ENCODE assay signal across 8 cellular contexts in the genomic region with DNA sequence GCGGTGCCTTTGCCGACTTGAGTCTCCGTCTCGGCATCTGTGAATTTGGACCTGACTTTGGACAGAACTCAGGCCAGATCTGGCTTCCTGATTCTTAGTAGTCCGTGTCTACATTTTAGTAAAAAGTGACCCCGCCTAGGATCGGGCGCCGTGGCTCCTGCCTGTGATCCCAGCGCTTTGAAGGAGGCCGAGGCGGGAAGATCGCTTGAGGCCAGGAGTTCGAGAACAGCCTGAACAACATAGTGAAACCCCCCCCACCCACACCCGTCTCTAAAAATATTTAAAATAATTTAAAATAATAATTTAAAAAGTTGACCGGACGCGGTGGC. TPM values are rescaled to one million over a fixed set of nuclear protein-coding genes. Genes with fewer than 3 reads are reported as not detected.
A peak's percentile ranks its signal among the peaks of the same experiment; 100 is the strongest.
DNase-seq lines count a peak whose midpoint lies in the region; ATAC-seq, FAIRE-seq and TF ChIP-seq lines count a peak whose summit lies in the region.

No MANE protein-coding gene starts in this region.

- peaks cover 12% of the 10 kb centered on the region for H3K27me3 Mint-ChIP-seq in H9 (ENCODE audit: low read depth)
- H3K27me3 Mint-ChIP-seq in activated CD8-positive, alpha-beta T cell treated with anti-CD3 and anti-CD28 coated beads, Interleukin-2, amount 10 ng/mL, durations not matched to agents 7 days and 5 days (ENCODE audit: low read depth), result no peaks in the 10 kb centered on the region

- no peak overlapping the region for H2AFZ ChIP-seq in H9 (ENCODE audit: low read length)

- H3K14ac ChIP-seq in H9 (ENCODE audit: insufficient read depth, low read length), result peak overlapping the region; percentile 93; the same call in 1 of the 2 replicates

- intact Hi-C loops in right cardiac atrium (cut with DNase I), result loop anchor here in 1 of 4 donors (5.0 kb wide), 1 partner anchor 46 kb away; the partner anchor contains the start of gene UQCR11

- peaks cover 13 to 27% (median 19%) of the 10 kb centered on the region in 3 experiments for H3K36me3 Mint-ChIP-seq in H9 (ENCODE audit: insufficient read depth in 1 of 3, low read depth in 3 of 3)
- peaks cover 11% of the 10 kb centered on the region for H3K36me3 Mint-ChIP-seq in activated CD8-positive, alpha-beta T cell treated with anti-CD3 and anti-CD28 coated beads, Interleukin-2, amount 10 ng/mL, durations not matched to agents 7 days and 5 days (ENCODE audit: low read depth)

- peaks cover 0 to 2% of the 10 kb centered on the region in 2 experiments; a peak in 2 of 5 replicates for H3K9me3 Mint-ChIP-seq in H9
- H3K9me3 Mint-ChIP-seq in activated CD8-positive, alpha-beta T cell treated with anti-CD3 and anti-CD28 coated beads, Interleukin-2, amount 10 ng/mL, durations not matched to agents 7 days and 5 days (ENCODE audit: insufficient read depth), result no peaks in the 10 kb centered on the region

- H3T11ph ChIP-seq in H9 (ENCODE audit: low read length), result no peak overlapping the region

- H3K23ac ChIP-seq in H9 (ENCODE audit: insufficient read length, low read depth, low read length), result no peak overlapping the region

- H3K4me1 Mint-ChIP-seq in H9, result peaks cover 13 to 28% of the 10 kb centered on the region in 2 experiments
- peaks cover 24% of the 10 kb centered on the region for H3K4me1 Mint-ChIP-seq in activated CD8-positive, alpha-beta T cell treated with anti-CD3 and anti-CD28 coated beads, Interleukin-2, amount 10 ng/mL, durations not matched to agents 7 days and 5 days (ENCODE audit: low read depth)

- no peaks in the 10 kb centered on the region for H4K20me1 ChIP-seq in H9 (ENCODE audit: control insufficient read depth, insufficient read depth, insufficient read length)

- no peak overlapping the region; the same call in 1 of the 2 replicates for H3K4ac ChIP-seq in H9 (ENCODE audit: low read depth, low read length)

- no peak for DNase-seq in H9
- DNase-seq in activated CD8-positive, alpha-beta T cell treated with anti-CD3 and anti-CD28 coated beads, Interleukin-2, amount 10 ng/mL, durations not matched to agents 7 days and 5 days, result no peak
- no peak for DNase-seq in right cardiac atrium
- no peak for DNase-seq in small intestine
- DNase-seq in NCI-H2227 (lab: John Stamatoyannopoulos, UW; ENCODE audit: unreplicated experiment), result no peak
- no peak for DNase-seq in RKO (ENCODE audit: low spot score)
- DNase-seq in cerebellar cortex (ENCODE audit: low spot score), result no peak

- POLR2A ChIA-PET in activated CD8-positive, alpha-beta T cell treated with anti-CD3 and anti-CD28 coated beads, Interleukin-2, amount 10 ng/mL, durations not matched to agents 7 days and 5 days (lab: Charles Lee), result interaction anchor here (0.6 to 0.9 kb wide), 3 partner anchors 48 to 63 kb away, joined by 3 to 5 read pairs (median 5); partner anchors contain the start of gene UQCR11

- no peak overlapping the region for H2BK120ac ChIP-seq in H9 (ENCODE audit: low read depth, low read length, poor library complexity, severe bottlenecking)

- peaks cover 9% of the 10 kb centered on the region; the same call in 1 of the 2 replicates for H3K79me2 ChIP-seq in H9 (ENCODE audit: insufficient read depth, low read length)

- H3K79me1 ChIP-seq in H9 (ENCODE audit: insufficient read depth, low read depth, low read length, poor library complexity, severe bottlenecking), result peaks cover 7% of the 10 kb centered on the region

- CTCF ChIA-PET in activated CD8-positive, alpha-beta T cell treated with anti-CD3 and anti-CD28 coated beads, Interleukin-2, amount 10 ng/mL, durations not matched to agents 7 days and 5 days (lab: Charles Lee), result interaction anchor here (4.4 kb wide), 1 partner anchor 47 kb away, joined by 18 read pairs; the partner anchor contains the start of gene UQCR11

- no peak overlapping the region for H3K56ac ChIP-seq in H9 (ENCODE audit: insufficient read length, low read depth, low read length)

- no peak overlapping the region for H2BK5ac ChIP-seq in H9 (ENCODE audit: insufficient read length, low read length)

- no peak for TF ChIP-seq CTCF in H9 (conservative IDR thresholded peaks at IDR 0.05)

- no peaks in the 10 kb centered on the region for H3K4me1 ChIP-seq in H9 (ENCODE audit: insufficient read depth, low read length)
- H3K4me1 ChIP-seq in right cardiac atrium (ENCODE audit: control insufficient read depth, insufficient read depth, low read length), result no peaks in the 10 kb centered on the region
- H3K4me1 ChIP-seq in small intestine (ENCODE audit: control insufficient read depth in 2 of 2, insufficient read depth in 1 of 2, low read depth in 1 of 2, low read length in 1 of 2), result no peaks in the 10 kb centered on the region

- H2BK12ac ChIP-seq in H9 (ENCODE audit: insufficient read length, low read depth, low read length), result no peak overlapping the region

- H3K4me3 ChIP-seq in right cardiac atrium (ENCODE audit: low read length) (peak overlapping the region; percentile 73), small intestine (ENCODE audit: low read depth in 1 of 2, low read length in 2 of 2) (peak overlapping the region; percentile 47 to 59)

- no peak overlapping the region for H3K27ac ChIP-seq in H9 (ENCODE audit: insufficient read length, low read depth, low read length)
- H3K27ac ChIP-seq in right cardiac atrium (ENCODE audit: low read length), result peak overlapping the region; percentile 88
- peak overlapping the region; percentile 66 to 95 for H3K27ac ChIP-seq in small intestine (ENCODE audit: low read depth in 1 of 2, low read length in 1 of 2)

- H2AK5ac ChIP-seq in H9 (ENCODE audit: insufficient read length, low read length), result no peak overlapping the region

- peak overlapping the region; percentile 75 for H3K18ac ChIP-seq in H9 (ENCODE audit: insufficient read length, low read depth, low read length)

- H3K9ac ChIP-seq in H9 (ENCODE audit: extremely low read depth, insufficient read length, low read length), result peak overlapping the region; percentile 42

- no peak overlapping the region for H2BK15ac ChIP-seq in H9 (ENCODE audit: low read depth, low read length)

- no peak for FAIRE-seq in small intestine (lab: Jason Lieb, UNC)

- no peak overlapping the region for H4K8ac ChIP-seq in H9 (replicated peaks; ENCODE audit: insufficient read length, low read depth, low read length)

- peaks cover 9% of the 10 kb centered on the region for H3K23me2 ChIP-seq in H9 (ENCODE audit: insufficient read length, low read depth, low read length, poor library complexity, severe bottlenecking)

- peak; percentile 3 for ATAC-seq in activated CD8-positive, alpha-beta T cell treated with anti-CD3 and anti-CD28 coated beads, Interleukin-2, amount 10 ng/mL, durations not matched to agents 7 days and 5 days
- ATAC-seq in right cardiac atrium (peak in 1 of 2 donors; percentile 14), GM21360 (IDR thresholded peaks at IDR 0.05; ENCODE audit: unreplicated experiment) (no peak)

- H3K27ac Mint-ChIP-seq in H9, result peak overlapping the region in 2 of 3 experiments; percentile 90 to 92; a peak in 4 of 7 replicates
- peak overlapping the region; percentile 90 for H3K27ac Mint-ChIP-seq in activated CD8-positive, alpha-beta T cell treated with anti-CD3 and anti-CD28 coated beads, Interleukin-2, amount 10 ng/mL, durations not matched to agents 7 days and 5 days

- peak overlapping the region; percentile 66 for H3K4me2 ChIP-seq in H9 (ENCODE audit: insufficient read depth, insufficient read length, low read length)

- no peak overlapping the region for H4K5ac ChIP-seq in H9 (ENCODE audit: insufficient read length, low read depth, low read length)

- no peaks in the 10 kb centered on the region for H3K36me3 ChIP-seq in small intestine (ENCODE audit: control insufficient read depth in 2 of 2, insufficient read depth in 2 of 2, low read length in 2 of 2)

- no peak overlapping the region for H4K91ac ChIP-seq in H9 (ENCODE audit: insufficient read length, low read depth, low read length)

- no peak overlapping the region for H2BK20ac ChIP-seq in H9 (ENCODE audit: low read depth, low read length, poor library complexity, severe bottlenecking)

- WGBS in H9 (ENCODE audit: extremely low coverage, insufficient read length, low lambda C conversion rate), result no CpG with 5 or more reads among the region's 18 CpGs
- WGBS in right cardiac atrium, result 21% methylated on average over 18 of the region's 18 CpGs
- WGBS in small intestine, 3 donors, result 23 to 30% (median 24%) methylated on average over 18 of the region's 18 CpGs

- H3K27me3 ChIP-seq in H9 (ENCODE audit: insufficient read depth, low read length), result no peaks in the 10 kb centered on the region
- H3K27me3 ChIP-seq in right cardiac atrium (ENCODE audit: control insufficient read depth, insufficient read depth), result no peaks in the 10 kb centered on the region
- H3K27me3 ChIP-seq in small intestine (ENCODE audit: control insufficient read depth in 2 of 2, insufficient read depth in 2 of 2, low read length in 2 of 2), result no peaks in the 10 kb centered on the region

- no peaks in the 10 kb centered on the region for H3K9me3 ChIP-seq in H9 (ENCODE audit: control insufficient read depth, low read depth, low read length)
- H3K9me3 ChIP-seq in right cardiac atrium (ENCODE audit: control insufficient read depth, low read length), result no peaks in the 10 kb centered on the region
- H3K9me3 ChIP-seq in small intestine (ENCODE audit: control insufficient read depth, low read depth), result no peaks in the 10 kb centered on the region

- peak overlapping the region; percentile 74 to 83 for H3K4me3 Mint-ChIP-seq in H9
- peak overlapping the region; percentile 77 for H3K4me3 Mint-ChIP-seq in activated CD8-positive, alpha-beta T cell treated with anti-CD3 and anti-CD28 coated beads, Interleukin-2, amount 10 ng/mL, durations not matched to agents 7 days and 5 days

RNA-seq across cellular contexts. Expression of gene TCF3, which starts 0.8 kb away (rescaled TPM):
- 304 TPM in 2 replicates for total RNA-seq in H9 (2021)
- total RNA-seq in activated CD8-positive, alpha-beta T cell treated with anti-CD3 and anti-CD28 coated beads, Interleukin-2, amount 10 ng/mL, durations not matched to agents 7 days and 5 days, result 100 to 1,000 TPM; 130 to 137 TPM
- 10 to 100 TPM; 20.1 to 23.6 (median 22.4) TPM for total RNA-seq in right cardiac atrium
- 15.3 TPM for polyA plus RNA-seq in right cardiac atrium
- polyA plus RNA-seq in small intestine, result 10 to 100 TPM; 43.2 to 58.7 (median 46.7) TPM

RNA-seq across cellular contexts. Expression of gene UQCR11, which starts 48.0 kb away (rescaled TPM):
- total RNA-seq in H9 (2021) (166 and 174 TPM in 2 replicates), right cardiac atrium (100 to 1,000 TPM; 639 to 958 (median 854) TPM)
- total RNA-seq in activated CD8-positive, alpha-beta T cell treated with anti-CD3 and anti-CD28 coated beads, Interleukin-2, amount 10 ng/mL, durations not matched to agents 7 days and 5 days, result 100 to 1,000 TPM; 180 to 195 TPM
- polyA plus RNA-seq in right cardiac atrium (472 TPM), small intestine (100 to 1,000 TPM; 164 to 283 (median 261) TPM)

Comparison
In these comparisons a context has a peak if more than half of its experiments do, and no peak if none do; other contexts are left out.
1. RNA of gene TCF3, which starts 0.8 kb away (total RNA-seq): 304 TPM in H9 and 130 to 137 TPM in activated CD8-positive, alpha-beta T cell treated with anti-CD3 and anti-CD28 coated beads, Interleukin-2, amount 10 ng/mL, durations not matched to agents 7 days and 5 days; 20.1 to 23.6 TPM in right cardiac atrium; every median in the first group is over 4 times any median in the second.